ENCODE assay signal across 13 cellular contexts in the genomic region with DNA sequence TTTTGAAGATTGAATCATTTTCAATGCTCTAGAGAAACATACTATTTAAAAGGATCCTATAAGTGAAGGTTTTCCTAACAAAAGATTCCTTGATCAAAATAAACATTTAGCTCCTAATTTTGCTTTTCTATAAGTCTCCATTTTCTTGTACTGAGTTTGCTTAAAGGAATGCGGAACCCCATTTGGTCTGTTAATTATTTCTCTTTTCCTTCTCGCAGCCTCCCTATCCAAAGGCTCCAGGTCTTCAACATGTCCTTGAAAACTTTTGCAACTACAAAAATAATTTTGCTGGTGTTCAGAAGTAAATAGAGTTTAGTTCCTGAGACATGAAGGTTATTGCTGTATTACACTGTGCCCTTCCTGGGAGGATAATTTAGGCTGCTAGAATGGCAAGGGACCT. TPM values are rescaled to one million over a fixed set of nuclear protein-coding genes. Genes with fewer than 3 reads are reported as not detected.
DNase-seq lines count a peak whose midpoint lies in the region; ATAC-seq and TF ChIP-seq lines count a peak whose summit lies in the region.
"Had no signal": no experiment of that assay in that cellular context is flagged by ENCODE, and none has a peak within 500 bp of the region (broad histone marks: within the 10 kb centered on the region; RNA-seq: fewer than 3 reads in every experiment).

No MANE protein-coding gene starts in this region.

- DNase-seq in body of pancreas (no peak), kidney tubule cell (ENCODE audit: low spot score) (peak; percentile 73), nephron progenitor cell (no peak), heart left ventricle (no peak), NCI-H2081 (lab: John Stamatoyannopoulos, UW) (no peak)
- DNase-seq: AML-193; Caco-2; CD4-positive, alpha-beta T cell; GDM1; H9 had no signal

- H3K4me1 Mint-ChIP-seq in nephron progenitor cell = peaks cover 11% of the 10 kb centered on the region

- H3K4me3 Mint-ChIP-seq in nephron progenitor cell = no peak overlapping the region
- H3K4me3 Mint-ChIP-seq: CD4-positive, alpha-beta T cell; H9 had no signal

- H3K4me3 ChIP-seq in body of pancreas (no peak overlapping the region), heart left ventricle (no peak overlapping the region)

- H3K36me3 ChIP-seq in body of pancreas (replicated peaks in 1 of 2; ENCODE audit: insufficient read depth in 1 of 2, low read depth in 2 of 2) (peaks cover 0 to 2% of the 10 kb centered on the region in 2 donors), heart left ventricle (peaks cover 0 to 28% (median 12%) of the 10 kb centered on the region in 9 donors)

- no peaks in the 10 kb centered on the region for H3K27me3 Mint-ChIP-seq in nephron progenitor cell (ENCODE audit: low read depth, poor library complexity)
- H3K27me3 Mint-ChIP-seq: CD4-positive, alpha-beta T cell had no signal

- no peaks in the 10 kb centered on the region for H3K27me3 ChIP-seq in body of pancreas
- H3K27me3 ChIP-seq in heart left ventricle = no peaks in the 10 kb centered on the region

- no peaks in the 10 kb centered on the region for H3K9me3 Mint-ChIP-seq in nephron progenitor cell
- H3K9me3 Mint-ChIP-seq: CD4-positive, alpha-beta T cell; H9 had no signal

- H3K4me1 ChIP-seq in body of pancreas (no peaks in the 10 kb centered on the region), heart left ventricle (peaks cover 0 to 7% (median 0%) of the 10 kb centered on the region in 12 donors)
- H3K4me1 ChIP-seq: Caco-2 had no signal

- ATAC-seq in body of pancreas (peak; percentile 65), heart left ventricle (no peak), GM19463 (IDR thresholded peaks at IDR 0.05; ENCODE audit: unreplicated experiment) (no peak), GM21390 (IDR thresholded peaks at IDR 0.05; ENCODE audit: unreplicated experiment) (no peak)

- 71 to 75% methylated on average over 2 of the region's 2 CpGs for WGBS in body of pancreas, 2 donors
- 97 to 99% (median 98%) methylated on average over 2 of the region's 2 CpGs for WGBS in heart left ventricle, 4 donors

- H3K27ac ChIP-seq in body of pancreas (peak overlapping the region in 3 of 4 donors; percentile 57 to 74 (median 74)), heart left ventricle (no peak overlapping the region)
- H3K27ac ChIP-seq: C4-2B had no signal

- intact Hi-C loops in body of pancreas (cut with DNase I) (no loop called here), heart left ventricle (cut with DNase I) (no loop called here)

- H3K9me3 ChIP-seq in body of pancreas (no peaks in the 10 kb centered on the region), heart left ventricle (no peaks in the 10 kb centered on the region)
- H3K9me3 ChIP-seq: Caco-2 had no signal

- peak overlapping the region; percentile 51 for H3K27ac Mint-ChIP-seq in nephron progenitor cell
- H3K27ac Mint-ChIP-seq: CD4-positive, alpha-beta T cell had no signal

- TF ChIP-seq CTCF in body of pancreas (IDR thresholded peaks at IDR 0.05) = no peak
- no peak for TF ChIP-seq CTCF in nephron progenitor cell (IDR thresholded peaks at IDR 0.05)
- no peak for TF ChIP-seq CTCF in heart left ventricle (IDR thresholded peaks at IDR 0.05)

- no peak for TF ChIP-seq POLR2A in body of pancreas (IDR thresholded peaks at IDR 0.05)
- no peak for TF ChIP-seq POLR2A in heart left ventricle (IDR thresholded peaks at IDR 0.05)

- peaks cover 42% of the 10 kb centered on the region for H3K36me3 Mint-ChIP-seq in nephron progenitor cell (ENCODE audit: low read depth)

RNA-seq across cellular contexts. Expression of gene NPEPL1, which starts 8.3 kb away (rescaled TPM):
- total RNA-seq in body of pancreas (10 to 100 TPM; 31.4 to 38.2 TPM), heart left ventricle (10 to 100 TPM; 18.5 to 33.4 (median 30.1) TPM)
- polyA plus RNA-seq in heart left ventricle = 10 to 100 TPM; 18.1 to 32.5 TPM

RNA-seq across cellular contexts. Expression of gene STX16, which starts 33.2 kb away (rescaled TPM):
- total RNA-seq in body of pancreas (10 to 100 TPM; 55.0 to 69.5 TPM), heart left ventricle (10 to 100 TPM; 14.6 to 38.9 (median 25.6) TPM)
- polyA plus RNA-seq in heart left ventricle = 10 to 100 TPM; 23.0 to 28.9 TPM

Comparison
In these comparisons a context has a peak if more than half of its experiments do, and no peak if none do; other contexts are left out.
1. H3K27ac ChIP-seq: peak in body of pancreas (3 of 4); none in heart left ventricle (0 of 12).